In the genomic region with DNA sequence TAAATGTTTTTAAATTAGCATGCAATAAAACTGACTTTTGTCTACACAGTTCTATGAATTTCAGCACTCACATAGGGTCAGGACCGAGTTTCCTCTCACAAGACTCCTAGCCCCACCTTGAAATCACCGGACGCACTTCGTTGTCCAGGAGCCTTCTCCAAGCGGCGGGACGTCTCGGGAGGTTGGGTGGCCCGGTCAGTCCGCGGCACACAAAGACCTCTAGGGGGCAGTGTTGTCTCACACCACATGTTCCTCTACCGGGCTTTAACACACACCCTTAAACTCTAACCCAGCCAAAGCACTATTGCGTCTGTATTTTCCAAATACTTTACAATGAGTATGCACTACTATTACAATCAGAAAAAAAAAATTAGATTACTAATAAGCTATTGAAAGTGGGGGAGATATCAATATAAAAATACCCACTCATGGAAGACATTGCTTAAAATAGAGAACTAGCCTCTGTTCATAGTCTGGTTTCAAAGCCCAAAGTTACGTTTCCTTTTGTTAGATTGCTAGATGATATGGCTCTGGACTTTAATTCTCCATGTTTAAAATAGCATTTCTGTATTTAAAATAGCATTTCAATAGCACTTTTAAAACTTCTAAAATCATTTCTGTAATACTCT, we compare ENCODE assay signal across 9 cellular contexts. TPM values are rescaled to one million over a fixed set of nuclear protein-coding genes. Genes with fewer than 3 reads are reported as not detected.
A peak's percentile ranks its signal among the peaks of the same experiment; 100 is the strongest.
DNase-seq lines count a peak whose midpoint lies in the region; ATAC-seq and TF ChIP-seq lines count a peak whose summit lies in the region.
"Not testable (repeated sequence)": the region's sequence is repeated elsewhere in the genome, so short reads cannot be mapped to it uniquely, and the experiment has no call there.
"Had no signal": no experiment of that assay in that cellular context is flagged by ENCODE, and none has a peak within 500 bp of the region (broad histone marks: within the 10 kb centered on the region; RNA-seq: fewer than 3 reads in every experiment).

No MANE protein-coding gene starts in this region.

- ATAC-seq in GM19455 (IDR thresholded peaks at IDR 0.05; ENCODE audit: unreplicated experiment) = peak; percentile 61
- ATAC-seq in HG03439 (IDR thresholded peaks at IDR 0.05; ENCODE audit: unreplicated experiment) = peak; percentile 87

- intact Hi-C loops in CD14-positive monocyte (cut with micrococcal nuclease) = not testable (repeated sequence)

- peak; percentile 52 for DNase-seq in CD14-positive monocyte (ENCODE audit: low spot score)
- peak; percentile 29 for DNase-seq in RPMI8226
- peak; percentile 72 to 76 for DNase-seq in activated T-cell treated with anti-CD3 and anti-CD28 coated beads, Interleukin-2, amount 50 U/mL, for 48 hours
- DNase-seq in erythroblast (lab: John Stamatoyannopoulos, UW) = peak; percentile 89 to 93
- peak; percentile 89 for DNase-seq in mesenteric fat pad (ENCODE audit: low spot score)
- peak; percentile 41 to 55 (median 41) for DNase-seq in stimulated activated CD4-positive, alpha-beta T cell treated with anti-CD3 and anti-CD28 coated beads, TNF-alpha, amount 100 ng/mL, for 48 hours (ENCODE audit: low read depth in 3 of 3)

- H3K27ac Mint-ChIP-seq in CD14-positive monocyte = not testable (repeated sequence)

- not testable (repeated sequence) for H3K36me3 Mint-ChIP-seq in CD14-positive monocyte

- TF ChIP-seq CTCF in CD14-positive monocyte (IDR thresholded peaks at IDR 0.05) = peak; percentile 73

- H3K4me3 Mint-ChIP-seq in CD14-positive monocyte = peak overlapping the region in 1 of 2 donors; percentile 72

- not testable (repeated sequence) for TF ChIP-seq POLR2A in erythroblast (IDR thresholded peaks at IDR 0.05; ENCODE audit: low read length)

- not testable (repeated sequence) for H3K4me1 Mint-ChIP-seq in CD14-positive monocyte

- not testable (repeated sequence) for H3K9me3 Mint-ChIP-seq in CD14-positive monocyte

- H3K27me3 Mint-ChIP-seq in CD14-positive monocyte (ENCODE audit: low read depth in 3 of 3) = not testable (repeated sequence)

RNA-seq across cellular contexts. Expression of a gene that starts 47.1 kb away (rescaled TPM):
- not detected for polyA plus RNA-seq in CD14-positive monocyte
- total RNA-seq in mesenteric fat pad = not detected
- total RNA-seq: PC-3 had no signal

Comparison
In these comparisons a context has a peak if more than half of its experiments do, and no peak if none do; other contexts are left out.
1. Peak in every context shown above with its lines: DNase-seq and ATAC-seq.
2. DNase-seq: peak in every context shown above with its lines; median percentile 91 in erythroblast; 89 in mesenteric fat pad; 74 in activated T-cell treated with anti-CD3 and anti-CD28 coated beads, Interleukin-2, amount 50 U/mL, for 48 hours; 52 in CD14-positive monocyte; 41 in stimulated activated CD4-positive, alpha-beta T cell treated with anti-CD3 and anti-CD28 coated beads, TNF-alpha, amount 100 ng/mL, for 48 hours; 29 in RPMI8226.